26 cellular contexts compared by ENCODE assay signal in the genomic region with DNA sequence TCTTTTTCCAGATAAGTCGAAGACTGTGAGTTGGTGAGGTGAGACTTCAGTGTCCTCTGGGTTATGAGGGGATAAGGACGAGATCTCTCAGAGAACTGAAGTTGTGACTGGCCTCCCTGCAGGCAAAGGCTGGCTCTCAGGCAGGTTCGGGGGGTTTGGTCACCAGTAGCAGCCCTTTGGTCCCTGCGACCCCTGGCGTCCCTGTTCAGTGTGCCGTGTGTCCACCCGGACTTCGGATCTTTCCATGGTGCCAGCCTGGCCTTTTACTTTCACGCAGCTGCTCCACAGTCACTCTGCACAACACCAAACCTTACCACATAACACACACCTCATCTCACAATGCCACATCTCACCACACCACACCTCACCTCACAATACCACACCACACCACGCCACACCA.
"Had no signal": no experiment of that assay in that cellular context is flagged by ENCODE, and none has a peak within 500 bp of the region (broad histone marks: within the 10 kb centered on the region; RNA-seq: fewer than 3 reads in every experiment).

No MANE protein-coding gene starts in this region.

- H3K4me1 Mint-ChIP-seq: activated CD4-positive, alpha-beta T cell treated with anti-CD3 and anti-CD28 coated beads, Interleukin-2, amount 10 ng/mL, durations not matched to agents 24 days and 14 days; activated T-helper 17 cell treated with anti-CD3 and anti-CD28 coated beads, Interleukin-2, amount 50 U/mL, for 72 hours had no signal

- H3K27ac ChIP-seq: adrenal gland, body of pancreas, epithelial cell of prostate, esophagus squamous epithelium, heart right ventricle, pancreas, prostate gland, testis, transverse colon, uterus had no signal

- H3K27ac Mint-ChIP-seq: activated CD4-positive, alpha-beta memory T cell treated with anti-CD3 and anti-CD28 coated beads for 36 hours; activated CD4-positive, alpha-beta T cell treated with anti-CD3 and anti-CD28 coated beads, Interleukin-2, amount 10 ng/mL, durations not matched to agents 24 days and 14 days; activated T-helper 17 cell treated with anti-CD3 and anti-CD28 coated beads, Interleukin-2, amount 50 U/mL, for 72 hours; natural killer cell treated with Interleukin-12 subunit alpha and Interleukin-12 subunit beta and Interleukin-15 and Interleukin-18, amount 100 ng/mL, for 72 hours had no signal

- ATAC-seq: activated naive CD4-positive, alpha-beta T cell treated with anti-CD3 and anti-CD28 coated beads, Interleukin-2, amount 50 U/mL, for 72 hours; activated T-cell treated with anti-CD3 and anti-CD28 coated beads, Interleukin-2, amount 50 U/mL, for 4 hours; activated T-helper 17 cell treated with anti-CD3 and anti-CD28 coated beads, Interleukin-2, amount 50 U/mL, for 72 hours; body of pancreas; heart right ventricle; left ventricle myocardium superior; mucosa of descending colon; natural killer cell treated with Interleukin-12 subunit alpha and Interleukin-12 subunit beta and Interleukin-15 and Interleukin-18, amount 100 ng/mL, for 72 hours; pancreas had no signal

- H3K36me3 Mint-ChIP-seq: activated CD4-positive, alpha-beta memory T cell treated with anti-CD3 and anti-CD28 coated beads for 36 hours; activated naive CD4-positive, alpha-beta T cell treated with anti-CD3 and anti-CD28 coated beads, Interleukin-2, amount 50 U/mL, for 72 hours; natural killer cell treated with Interleukin-12 subunit alpha and Interleukin-12 subunit beta and Interleukin-15 and Interleukin-18, amount 100 ng/mL, for 72 hours had no signal

- DNase-seq: activated CD4-positive, alpha-beta memory T cell treated with anti-CD3 and anti-CD28 coated beads for 36 hours; activated CD4-positive, alpha-beta T cell treated with anti-CD3 and anti-CD28 coated beads, Interleukin-2, amount 10 ng/mL, durations not matched to agents 24 days and 14 days; activated CD4-positive, CD25-positive, alpha-beta regulatory T cell treated with anti-CD3 and anti-CD28 coated beads, Interleukin-2, amount 50 U/mL, for 72 hours; activated T-cell treated with anti-CD3 and anti-CD28 coated beads, Interleukin-2, amount 50 U/mL, for 4 hours; aorta; body of pancreas; cortex of kidney; esophagus squamous epithelium; foreskin melanocyte; heart right ventricle; islet precursor cell; left ventricle myocardium superior; mucosa of descending colon; retina; stimulated activated naive CD4-positive, alpha-beta T cell; T-helper 2 cell; testis; transverse colon; uterus had no signal

- H3K27me3 ChIP-seq: adrenal gland, body of pancreas, pancreas, testis, uterus had no signal

- H3K4me1 ChIP-seq: adrenal gland, body of pancreas, heart right ventricle, pancreas, prostate gland, testis, transverse colon, uterus had no signal

- H3K4me3 Mint-ChIP-seq: activated CD4-positive, alpha-beta memory T cell treated with anti-CD3 and anti-CD28 coated beads for 36 hours; activated CD4-positive, alpha-beta T cell treated with anti-CD3 and anti-CD28 coated beads, Interleukin-2, amount 10 ng/mL, durations not matched to agents 24 days and 14 days; activated T-cell treated with anti-CD3 and anti-CD28 coated beads, Interleukin-2, amount 50 U/mL, for 4 hours; activated T-helper 17 cell treated with anti-CD3 and anti-CD28 coated beads, Interleukin-2, amount 50 U/mL, for 72 hours; natural killer cell treated with Interleukin-12 subunit alpha and Interleukin-12 subunit beta and Interleukin-15 and Interleukin-18, amount 100 ng/mL, for 72 hours had no signal

- H3K9me3 Mint-ChIP-seq: activated CD4-positive, alpha-beta memory T cell treated with anti-CD3 and anti-CD28 coated beads for 36 hours; activated CD4-positive, alpha-beta T cell treated with anti-CD3 and anti-CD28 coated beads, Interleukin-2, amount 10 ng/mL, durations not matched to agents 24 days and 14 days; activated naive CD4-positive, alpha-beta T cell treated with anti-CD3 and anti-CD28 coated beads, Interleukin-2, amount 50 U/mL, for 72 hours; activated T-cell treated with anti-CD3 and anti-CD28 coated beads, Interleukin-2, amount 50 U/mL, for 4 hours; activated T-helper 17 cell treated with anti-CD3 and anti-CD28 coated beads, Interleukin-2, amount 50 U/mL, for 72 hours; natural killer cell treated with Interleukin-12 subunit alpha and Interleukin-12 subunit beta and Interleukin-15 and Interleukin-18, amount 100 ng/mL, for 72 hours had no signal

- H3K9me3 ChIP-seq: adrenal gland, body of pancreas, esophagus squamous epithelium, mucosa of descending colon, pancreas, prostate gland, testis, transverse colon, uterus had no signal

- H3K36me3 ChIP-seq: adrenal gland, esophagus squamous epithelium, heart right ventricle, pancreas, prostate gland, transverse colon, uterus had no signal

- H3K4me3 ChIP-seq: adrenal gland, body of pancreas, esophagus squamous epithelium, heart right ventricle, mucosa of descending colon, pancreas, prostate gland, testis, transverse colon, uterus had no signal
